In the genomic region with DNA sequence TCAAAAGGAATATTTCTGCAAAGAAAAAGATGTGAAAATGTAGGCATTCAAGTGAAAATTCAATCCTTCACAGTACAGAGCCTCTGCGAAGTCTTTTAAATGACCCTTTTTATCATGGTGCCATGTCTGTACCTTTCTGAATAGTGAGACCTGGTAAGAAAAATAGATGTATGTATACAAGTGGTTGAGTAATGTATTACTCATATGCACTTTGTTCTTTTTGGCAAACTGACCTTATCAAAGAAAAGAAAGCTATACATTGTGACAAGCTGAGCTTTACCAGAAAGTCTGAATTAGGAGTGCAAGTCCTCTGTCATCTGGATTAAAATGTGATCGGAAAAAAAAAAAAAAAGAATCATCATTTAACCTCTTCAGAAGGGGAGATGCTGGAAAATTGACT, we compare ENCODE assay signal across 15 cellular contexts.
A peak's percentile ranks its signal among the peaks of the same experiment; 100 is the strongest.
DNase-seq lines count a peak whose midpoint lies in the region; ATAC-seq and TF ChIP-seq lines count a peak whose summit lies in the region.
"Had no signal": no experiment of that assay in that cellular context is flagged by ENCODE, and none has a peak within 500 bp of the region (broad histone marks: within the 10 kb centered on the region; RNA-seq: fewer than 3 reads in every experiment).

No MANE protein-coding gene starts in this region.

- DNase-seq in COLO829 (ENCODE audit: low spot score), result peak; percentile 18
- DNase-seq in HT1080 (ENCODE audit: low read depth), result peak; percentile 61
- DNase-seq in RWPE2 (ENCODE audit: low spot score), result no peak
- DNase-seq in epithelial cell of esophagus (ENCODE audit: low read depth), result peak; percentile 30
- DNase-seq in foreskin melanocyte, result no peak
- no peak for DNase-seq in activated naive CD4-positive, alpha-beta T cell (lab: John Stamatoyannopoulos, UW)
- no peak for DNase-seq in NCI-H446 treated with DMSO at 0.1 percent for 48 hours (lab: John Stamatoyannopoulos, UW)
- no peak for DNase-seq in left ventricle myocardium superior
- DNase-seq: Caco-2; CD8-positive, alpha-beta T cell; DMS79 treated with DMSO at 0.1 percent for 48 hours; GM23248 had no signal

- intact Hi-C loops in left ventricle myocardium superior (cut with micrococcal nuclease), result no loop called here

- no peaks in the 10 kb centered on the region for H3K9me3 ChIP-seq in RWPE2 (ENCODE audit: severe bottlenecking)
- H3K9me3 ChIP-seq: BLaER1 treated with 17β-estradiol and CSF1 and Interleukin-3, amounts not matched to agents 10 nM and 100 nM; Caco-2; HAP-1 had no signal

- H3K4me1 ChIP-seq in RWPE2 (ENCODE audit: insufficient read depth, poor library complexity, severe bottlenecking), result no peaks in the 10 kb centered on the region
- H3K4me1 ChIP-seq: BLaER1 treated with 17β-estradiol and CSF1 and Interleukin-3, amounts not matched to agents 10 nM and 100 nM; Caco-2; HAP-1 had no signal

- H3K36me3 ChIP-seq in RWPE2 (ENCODE audit: low read depth), result no peaks in the 10 kb centered on the region
- H3K36me3 ChIP-seq: BLaER1 treated with 17β-estradiol and CSF1 and Interleukin-3, amounts not matched to agents 10 nM and 100 nM; HAP-1 had no signal

- no peak for TF ChIP-seq CTCF in RWPE2 (IDR thresholded peaks at IDR 0.05; ENCODE audit: poor library complexity, severe bottlenecking)
- no peak for TF ChIP-seq CTCF in epithelial cell of esophagus (IDR thresholded peaks at IDR 0.05; ENCODE audit: insufficient read depth, low read depth, low read length, missing control alignments)

- no peak overlapping the region for H3K27ac ChIP-seq in RWPE2 (ENCODE audit: poor library complexity, severe bottlenecking)
- H3K27ac ChIP-seq: BLaER1 treated with 17β-estradiol and CSF1 and Interleukin-3, amounts not matched to agents 10 nM and 100 nM; GM23248 had no signal

- H3K4me3 ChIP-seq in RWPE2 (ENCODE audit: severe bottlenecking), result no peak overlapping the region
- H3K4me3 ChIP-seq in epithelial cell of esophagus (ENCODE audit: low read length), result no peak overlapping the region
- H3K4me3 ChIP-seq: BLaER1 treated with 17β-estradiol and CSF1 and Interleukin-3, amounts not matched to agents 10 nM and 100 nM; GM12878; GM23248; HAP-1 had no signal

- ATAC-seq in RWPE2 (ENCODE audit: low read depth) (peak; percentile 50; the same call in 2 of the 3 replicates), left ventricle myocardium superior (no peak)
- ATAC-seq: CD8-positive, alpha-beta T cell; GM12878 had no signal

- H3K27me3 ChIP-seq in RWPE2 (ENCODE audit: insufficient read depth, poor library complexity, severe bottlenecking), result peaks cover 11% of the 10 kb centered on the region
- H3K27me3 ChIP-seq: BLaER1 treated with 17β-estradiol and CSF1 and Interleukin-3, amounts not matched to agents 10 nM and 100 nM had no signal

Comparison
In these comparisons a context has a peak if more than half of its experiments do, and no peak if none do; other contexts are left out.
1. DNase-seq: peak in COLO829 (single experiment), HT1080 (single experiment) and epithelial cell of esophagus (single experiment); none in RWPE2 (single experiment), foreskin melanocyte (single experiment), activated naive CD4-positive, alpha-beta T cell (0 of 4), NCI-H446 treated with DMSO at 0.1 percent for 48 hours (single experiment) and left ventricle myocardium superior (single experiment).